Comparison of ENCODE assay signal across 1 cellular context in the genomic region with DNA sequence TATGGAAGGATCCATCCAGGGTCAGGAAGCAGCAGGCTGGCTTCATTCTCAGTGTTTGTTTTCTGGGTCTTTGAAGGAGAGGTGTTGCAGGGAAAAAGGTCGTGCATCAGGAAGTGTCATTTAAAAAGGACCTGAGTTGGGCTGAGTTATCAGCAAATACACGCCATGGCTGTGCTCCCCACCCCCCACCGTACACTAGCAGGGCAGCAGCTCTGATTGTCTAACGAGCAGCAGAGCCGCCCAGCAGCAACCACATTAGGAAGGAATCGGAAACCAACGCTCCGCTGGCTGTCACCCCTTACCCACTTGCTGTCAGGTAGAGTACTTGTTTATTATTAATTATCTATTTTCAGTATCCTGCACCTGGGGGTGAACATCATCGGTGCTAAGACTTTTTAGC.
TF ChIP-seq lines count a peak whose summit lies in the region.

No MANE protein-coding gene starts in this region.

TF ChIP-seq in K562, 482 proteins besides CTCF, POLR2A, EP300 and RAD21 (continued from another document):
- peak; percentile 27; the same call in 1 of the 2 replicates for TF ChIP-seq TCF3 (CRISPR knock-in tag; IDR thresholded peaks at IDR 0.05)
- no peak for TF ChIP-seq ATF1 (CRISPR knock-in tag; IDR thresholded peaks at IDR 0.05)
- 0 out of 2 replicates have a peak, but pooled peaks have one; percentile 30 for TF ChIP-seq ATF1 (tag; IDR thresholded peaks at IDR 0.05)
- no peak for TF ChIP-seq E2F3 (CRISPR knock-in tag; IDR thresholded peaks at IDR 0.05)
- peak in 1 of 3 experiments; percentile 55 for TF ChIP-seq YY1 (IDR thresholded peaks at IDR 0.05; ENCODE audit: borderline replicate concordance in 1 of 3, control insufficient read depth in 1 of 3, extremely low read depth in 1 of 3, insufficient read depth in 3 of 3, insufficient read length in 1 of 3, insufficient replicate concordance in 2 of 3, low read depth in 1 of 3, low read length in 2 of 3)
- peak; percentile 27; the same call in 1 of the 2 replicates for TF ChIP-seq CHD2 (IDR thresholded peaks at IDR 0.05; ENCODE audit: low read depth, low read length)
- TF ChIP-seq ARID1B (IDR thresholded peaks at IDR 0.05), result peak; percentile 30; the same call in 1 of the 2 replicates
- TF ChIP-seq MTA1 (IDR thresholded peaks at IDR 0.05; ENCODE audit: borderline replicate concordance), result no peak
- TF ChIP-seq TAF1 (IDR thresholded peaks at IDR 0.05; ENCODE audit: control insufficient read depth, extremely low read depth, insufficient read depth, low read length, severe bottlenecking), result peak; percentile 18
- TF ChIP-seq CTBP1 (IDR thresholded peaks at IDR 0.05; ENCODE audit: borderline replicate concordance), result peak; percentile 46; the same call in 1 of the 2 replicates
- TF ChIP-seq CREM (IDR thresholded peaks at IDR 0.05; ENCODE audit: low read depth), result peak; percentile 65
- peak in 1 of 2 experiments; percentile 69; a peak in 2 of 4 replicates for TF ChIP-seq RCOR1 (IDR thresholded peaks at IDR 0.05; ENCODE audit: borderline replicate concordance in 1 of 2, low read depth in 2 of 2, low read length in 2 of 2)
- TF ChIP-seq CXXC5 (CRISPR knock-in tag; IDR thresholded peaks at IDR 0.05), result peak; percentile 58; the same call in 1 of the 2 replicates
